In the genomic region with DNA sequence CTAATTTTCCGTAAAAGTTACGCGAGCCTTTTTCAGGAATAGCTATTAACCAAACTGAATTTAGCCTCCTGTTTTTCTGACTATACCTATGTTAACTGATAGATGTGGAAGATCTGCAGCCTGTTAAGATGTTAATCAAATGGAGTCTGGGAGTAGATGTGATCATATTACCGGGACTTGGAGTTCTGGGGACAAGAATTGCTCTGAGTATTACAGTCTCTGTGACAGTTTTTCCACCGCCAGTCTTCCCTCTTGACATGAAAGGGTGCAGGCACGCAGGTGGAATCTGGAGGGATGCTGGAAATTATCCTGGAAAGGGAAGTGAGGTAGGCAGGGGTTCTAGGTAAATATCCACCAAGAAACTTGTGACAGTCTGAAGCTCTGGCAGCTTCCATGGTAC, we compare ENCODE assay signal across 19 cellular contexts.
A peak's percentile ranks its signal among the peaks of the same experiment; 100 is the strongest.
DNase-seq lines count a peak whose midpoint lies in the region; ATAC-seq, FAIRE-seq and TF ChIP-seq lines count a peak whose summit lies in the region.
"Had no signal": no experiment of that assay in that cellular context is flagged by ENCODE, and none has a peak within 500 bp of the region (broad histone marks: within the 10 kb centered on the region; RNA-seq: fewer than 3 reads in every experiment).

No MANE protein-coding gene starts in this region.

- H2BK15ac ChIP-seq in H9 (ENCODE audit: low read depth, low read length): no peak overlapping the region

- H3K4me3 Mint-ChIP-seq in nephron progenitor cell: no peak overlapping the region
- no peak overlapping the region for H3K4me3 Mint-ChIP-seq in H9
- H3K4me3 Mint-ChIP-seq: CD4-positive, alpha-beta memory T cell; GM23338 had no signal

- H3K79me1 ChIP-seq in H9 (ENCODE audit: insufficient read depth, low read depth, low read length, poor library complexity, severe bottlenecking): no peaks in the 10 kb centered on the region

- TF ChIP-seq POLR2A in HepG2 (IDR thresholded peaks at IDR 0.05; ENCODE audit: insufficient read depth in 1 of 2, low read depth in 2 of 2, low read length in 2 of 2) (no peak), right lobe of liver (IDR thresholded peaks at IDR 0.05) (no peak), thyroid gland (IDR thresholded peaks at IDR 0.05) (no peak)

- H2AFZ ChIP-seq in HepG2 (ENCODE audit: low read length) (no peak overlapping the region), H9 (ENCODE audit: low read length) (no peak overlapping the region)
- H2AFZ ChIP-seq: GM23338 had no signal

- intact Hi-C loops in HepG2 (cut with micrococcal nuclease; ENCODE audit: unreplicated experiment) (no loop called here), right lobe of liver (cut with DNase I) (no loop called here), thyroid gland (cut with DNase I) (no loop called here)

- H3K27me3 ChIP-seq in HepG2 (ENCODE audit: control insufficient read depth in 1 of 2, insufficient read depth in 2 of 2, low read length in 2 of 2) (no peaks in the 10 kb centered on the region), right lobe of liver (peaks cover 0 to 4% of the 10 kb centered on the region in 2 donors), thyroid gland (no peaks in the 10 kb centered on the region), H9 (ENCODE audit: insufficient read depth, low read length) (no peaks in the 10 kb centered on the region; the same call in 1 of the 2 replicates)

- no peak overlapping the region for H2BK5ac ChIP-seq in H9 (ENCODE audit: insufficient read length, low read length)

- BruUV-seq in HepG2 (replicated peaks; lab: Mats Ljungman, UMichigan): no TSS peak

- H3K36me3 Mint-ChIP-seq in nephron progenitor cell (ENCODE audit: low read depth): no peaks in the 10 kb centered on the region
- no peaks in the 10 kb centered on the region for H3K36me3 Mint-ChIP-seq in H9 (ENCODE audit: insufficient read depth in 1 of 3, low read depth in 3 of 3)
- H3K36me3 Mint-ChIP-seq: CD4-positive, alpha-beta memory T cell had no signal

- no peak overlapping the region for H4K91ac ChIP-seq in H9 (ENCODE audit: insufficient read length, low read depth, low read length)

- no peak for FAIRE-seq in HepG2 (lab: Jason Lieb, UNC)
- FAIRE-seq: GM12891, GM18507 had no signal

- H3K27ac Mint-ChIP-seq in nephron progenitor cell (peak overlapping the region; percentile 66), H9 (no peak overlapping the region)
- H3K27ac Mint-ChIP-seq: CD4-positive, alpha-beta memory T cell; GM23338 had no signal

- 58% methylated on average over 6 of the region's 6 CpGs for WGBS in HepG2 (ENCODE audit: low lambda C conversion rate)
- 76% methylated on average over 6 of the region's 6 CpGs for WGBS in right lobe of liver (ENCODE audit: insufficient coverage, low coverage, low lambda C conversion rate, missing lambda C conversion rate)
- 95 to 96% methylated on average over 6 of the region's 6 CpGs for WGBS in thyroid gland, 2 donors
- WGBS in H9 (ENCODE audit: extremely low coverage, insufficient read length, low lambda C conversion rate): no CpG with 5 or more reads among the region's 6 CpGs

- H3K27me3 Mint-ChIP-seq in nephron progenitor cell (ENCODE audit: low read depth, poor library complexity): no peaks in the 10 kb centered on the region
- no peaks in the 10 kb centered on the region for H3K27me3 Mint-ChIP-seq in H9 (ENCODE audit: low read depth)
- H3K27me3 Mint-ChIP-seq: CD4-positive, alpha-beta memory T cell had no signal

- H3K79me2 ChIP-seq in HepG2 (ENCODE audit: insufficient read depth, low read length) (no peaks in the 10 kb centered on the region), H9 (ENCODE audit: insufficient read depth, low read length) (no peaks in the 10 kb centered on the region)

- TF ChIP-seq EP300 in HepG2 (IDR thresholded peaks at IDR 0.05; ENCODE audit: low read depth in 2 of 2, low read length in 2 of 2) (no peak), HepG2 (CRISPR knock-in tag; IDR thresholded peaks at IDR 0.05; ENCODE audit: borderline replicate concordance) (no peak)

- no peaks in the 10 kb centered on the region for H3K4me1 ChIP-seq in HepG2 (ENCODE audit: insufficient read depth, low read length)
- no peaks in the 10 kb centered on the region for H3K4me1 ChIP-seq in right lobe of liver
- H3K4me1 ChIP-seq in thyroid gland: peaks cover 3 to 10% of the 10 kb centered on the region in 2 donors
- no peaks in the 10 kb centered on the region for H3K4me1 ChIP-seq in H9 (ENCODE audit: insufficient read depth, low read length)

- H3K14ac ChIP-seq in H9 (ENCODE audit: insufficient read depth, low read length): no peak overlapping the region

- H3K36me3 ChIP-seq in HepG2 (replicated peaks in 1 of 2; ENCODE audit: control insufficient read depth in 1 of 2, insufficient read depth in 2 of 2, low read length in 2 of 2) (no peaks in the 10 kb centered on the region), right lobe of liver (no peaks in the 10 kb centered on the region), thyroid gland (no peaks in the 10 kb centered on the region)
- H3K36me3 ChIP-seq: HAP-1 had no signal

- TF ChIP-seq CTCF in HepG2 (CRISPR knock-in tag; IDR thresholded peaks at IDR 0.05) (no peak), right lobe of liver (IDR thresholded peaks at IDR 0.05) (no peak), nephron progenitor cell (IDR thresholded peaks at IDR 0.05) (no peak), thyroid gland (IDR thresholded peaks at IDR 0.05) (no peak), H9 (conservative IDR thresholded peaks at IDR 0.05) (no peak)

- H3K27ac ChIP-seq in HepG2 (ENCODE audit: extremely low read length, insufficient read depth, low read length) (no peak overlapping the region), right lobe of liver (no peak overlapping the region), thyroid gland (no peak overlapping the region), H9 (ENCODE audit: insufficient read length, low read depth, low read length) (no peak overlapping the region)

- H3K9ac ChIP-seq in HepG2 (ENCODE audit: insufficient read depth, low read depth, low read length) (no peak overlapping the region), H9 (ENCODE audit: extremely low read depth, insufficient read length, low read length) (no peak overlapping the region)

- H4K20me1 ChIP-seq in HepG2 (ENCODE audit: insufficient read depth, low read length) (no peaks in the 10 kb centered on the region), H9 (ENCODE audit: control insufficient read depth, insufficient read depth, insufficient read length) (no peaks in the 10 kb centered on the region)

- no peak overlapping the region for H3K23ac ChIP-seq in H9 (ENCODE audit: insufficient read length, low read depth, low read length)

- CTCF ChIA-PET in HepG2 (lab: Yijun Ruan, JAX; ENCODE audit: low intra/inter-chr PET ratio, low total read pairs): no interaction called here

- no peak overlapping the region for H4K5ac ChIP-seq in H9 (ENCODE audit: insufficient read length, low read depth, low read length)

- H2AK5ac ChIP-seq in H9 (ENCODE audit: insufficient read length, low read length): no peak overlapping the region

- H3K4me3 ChIP-seq in HepG2 (replicated peaks in 1 of 3; ENCODE audit: insufficient read depth in 1 of 3, low read depth in 2 of 3, low read length in 3 of 3) (no peak overlapping the region), right lobe of liver (no peak overlapping the region), thyroid gland (replicated peaks in 1 of 3) (no peak overlapping the region)
- H3K4me3 ChIP-seq: GM23338, HAP-1 had no signal

- no peak overlapping the region for H3T11ph ChIP-seq in H9 (ENCODE audit: low read length)

- H3K9me3 Mint-ChIP-seq in nephron progenitor cell (no peaks in the 10 kb centered on the region), H9 (no peaks in the 10 kb centered on the region; a peak in 1 of 5 replicates)
- H3K9me3 Mint-ChIP-seq: GM23338 had no signal

- no peaks in the 10 kb centered on the region for H3K23me2 ChIP-seq in H9 (ENCODE audit: insufficient read length, low read depth, low read length, poor library complexity, severe bottlenecking)

- POLR2A ChIA-PET in HepG2 (lab: Yijun Ruan, JAX): no interaction called here

- no peak overlapping the region for H2BK20ac ChIP-seq in H9 (ENCODE audit: low read depth, low read length, poor library complexity, severe bottlenecking)

- no peak for ATAC-seq in HepG2
- ATAC-seq in right lobe of liver: no peak
- ATAC-seq in HG03378 (IDR thresholded peaks at IDR 0.05; ENCODE audit: unreplicated experiment): no peak
- ATAC-seq: GM23338 had no signal

- no peak overlapping the region for H3K56ac ChIP-seq in H9 (ENCODE audit: insufficient read length, low read depth, low read length)

- H3K4me2 ChIP-seq in HepG2 (ENCODE audit: low read depth, low read length): no peak overlapping the region
- H3K4me2 ChIP-seq in H9 (ENCODE audit: insufficient read depth, insufficient read length, low read length): no peak overlapping the region
- H3K4me2 ChIP-seq: GM23338 had no signal

- no peak overlapping the region for H2BK120ac ChIP-seq in H9 (ENCODE audit: low read depth, low read length, poor library complexity, severe bottlenecking)

- H3K9me3 ChIP-seq in HepG2 (ENCODE audit: low read length) (no peaks in the 10 kb centered on the region), right lobe of liver (no peaks in the 10 kb centered on the region), thyroid gland (no peaks in the 10 kb centered on the region), H9 (ENCODE audit: control insufficient read depth, low read depth, low read length) (no peaks in the 10 kb centered on the region)
- H3K9me3 ChIP-seq: HAP-1 had no signal

- H3K4ac ChIP-seq in H9 (ENCODE audit: low read depth, low read length): no peak overlapping the region

- TF ChIP-seq RAD21 in HepG2 (CRISPR knock-in tag; IDR thresholded peaks at IDR 0.05): no peak

- no peak overlapping the region for H2BK12ac ChIP-seq in H9 (ENCODE audit: insufficient read length, low read depth, low read length)

- in situ Hi-C loops in HepG2 (cut with HindIII; ENCODE audit: extremely low pct_ligation_motif_present, low pct_unique_long_range_greater_than_20kb): no loop called here

- no peak overlapping the region for H4K8ac ChIP-seq in H9 (replicated peaks; ENCODE audit: insufficient read length, low read depth, low read length)

- H3K4me1 Mint-ChIP-seq in nephron progenitor cell: peaks cover 32% of the 10 kb centered on the region
- peaks cover 7 to 10% of the 10 kb centered on the region in 2 experiments; a peak in 3 of 4 replicates for H3K4me1 Mint-ChIP-seq in H9
- H3K4me1 Mint-ChIP-seq: CD4-positive, alpha-beta memory T cell had no signal

- DNase-seq in HepG2 (ENCODE audit: low spot score) (no peak), right lobe of liver (no peak), NCI-H82 (lab: John Stamatoyannopoulos, UW) (peak; percentile 64), SK-N-DZ (ENCODE audit: low spot score) (peak; percentile 78), nephron progenitor cell (no peak), thyroid gland (no peak), H9 (no peak)
- DNase-seq: C1 segment of cervical spinal cord; Calu3; CD4-positive, alpha-beta memory T cell; COR-L47; DMS53; DMS79 treated with DMSO at 0.1 percent for 48 hours; GF-D8 had no signal

- no peak overlapping the region for H3K18ac ChIP-seq in H9 (ENCODE audit: insufficient read length, low read depth, low read length)

TF ChIP-seq in HepG2, 621 proteins besides CTCF, POLR2A, EP300 and RAD21 (continues in another document):
- TF ChIP-seq CREB1 (IDR thresholded peaks at IDR 0.05) (peak; percentile 77; the same call in 1 of the 2 replicates), CREB1 (CRISPR knock-in tag; IDR thresholded peaks at IDR 0.05) (no peak), ZBTB7B (CRISPR knock-in tag; IDR thresholded peaks at IDR 0.05) (no peak), ZFY (CRISPR knock-in tag; IDR thresholded peaks at IDR 0.05) (no peak)

Comparison
In these comparisons a context has a peak if more than half of its experiments do, and no peak if none do; other contexts are left out.
1. DNase-seq: peak in NCI-H82 (single experiment) and SK-N-DZ (single experiment); none in HepG2 (single experiment), right lobe of liver (0 of 3), nephron progenitor cell (single experiment), thyroid gland (0 of 2) and H9 (single experiment).